ENCODE assay signal across 12 cellular contexts in the genomic region with DNA sequence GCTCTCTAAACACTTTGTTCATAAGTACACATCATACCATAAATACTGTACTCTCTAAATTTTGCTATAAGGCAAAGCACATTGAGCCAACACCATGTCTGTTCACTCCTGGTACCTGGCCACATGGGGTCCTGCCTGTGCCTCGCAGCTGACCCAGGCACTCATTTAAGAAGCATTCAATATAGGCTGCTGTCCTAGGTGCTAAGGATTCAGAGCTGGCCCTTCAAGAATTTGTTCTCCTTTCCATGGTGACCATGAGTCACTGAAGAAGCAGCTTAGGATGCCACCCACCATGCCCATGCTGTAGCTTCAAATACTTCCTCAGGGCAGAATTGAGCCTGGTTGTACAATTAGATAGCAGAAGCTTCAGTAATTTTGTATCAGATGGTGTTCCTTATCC. TPM values are rescaled to one million over a fixed set of nuclear protein-coding genes. Genes with fewer than 3 reads are reported as not detected.
DNase-seq lines count a peak whose midpoint lies in the region; ATAC-seq and TF ChIP-seq lines count a peak whose summit lies in the region.
"Had no signal": no experiment of that assay in that cellular context is flagged by ENCODE, and none has a peak within 500 bp of the region (broad histone marks: within the 10 kb centered on the region; RNA-seq: fewer than 3 reads in every experiment).

No MANE protein-coding gene starts in this region.

- H3K4me1 Mint-ChIP-seq in H9, result peaks cover 3 to 6% of the 10 kb centered on the region in 2 experiments
- peaks cover 19% of the 10 kb centered on the region for H3K4me1 Mint-ChIP-seq in osteocyte (ENCODE audit: unreplicated experiment)

- H3K4me3 Mint-ChIP-seq in H9 (no peak overlapping the region), osteocyte (ENCODE audit: unreplicated experiment) (no peak overlapping the region)
- H3K4me3 Mint-ChIP-seq: naive B cell had no signal

- H4K5ac ChIP-seq in H9 (ENCODE audit: insufficient read length, low read depth, low read length), result no peak overlapping the region

- H3K9me3 ChIP-seq in H9 (ENCODE audit: control insufficient read depth, low read depth, low read length) (no peaks in the 10 kb centered on the region), RWPE2 (ENCODE audit: severe bottlenecking) (no peaks in the 10 kb centered on the region)

- H3K79me1 ChIP-seq in H9 (ENCODE audit: insufficient read depth, low read depth, low read length, poor library complexity, severe bottlenecking), result no peaks in the 10 kb centered on the region

- H3K27me3 Mint-ChIP-seq in H9 (ENCODE audit: low read depth) (no peaks in the 10 kb centered on the region), osteocyte (ENCODE audit: unreplicated experiment) (no peaks in the 10 kb centered on the region)
- H3K27me3 Mint-ChIP-seq: naive B cell had no signal

- H4K20me1 ChIP-seq in H9 (ENCODE audit: control insufficient read depth, insufficient read depth, insufficient read length), result no peaks in the 10 kb centered on the region

- H3K27ac ChIP-seq in H9 (ENCODE audit: insufficient read length, low read depth, low read length) (no peak overlapping the region), RWPE2 (ENCODE audit: poor library complexity, severe bottlenecking) (no peak overlapping the region)
- H3K27ac ChIP-seq: hepatocyte had no signal

- no peak overlapping the region for H2BK15ac ChIP-seq in H9 (ENCODE audit: low read depth, low read length)

- no peak overlapping the region for H2BK20ac ChIP-seq in H9 (ENCODE audit: low read depth, low read length, poor library complexity, severe bottlenecking)

- no peak overlapping the region for H2BK5ac ChIP-seq in H9 (ENCODE audit: insufficient read length, low read length)

- H4K8ac ChIP-seq in H9 (replicated peaks; ENCODE audit: insufficient read length, low read depth, low read length), result no peak overlapping the region

- 0 out of 2 replicates have a peak, but pooled peaks cover 2% of the 10 kb centered on the region for H3K4me1 ChIP-seq in H9 (ENCODE audit: insufficient read depth, low read length)
- peaks cover 13% of the 10 kb centered on the region for H3K4me1 ChIP-seq in RWPE2 (ENCODE audit: insufficient read depth, poor library complexity, severe bottlenecking)

- H3K9ac ChIP-seq in H9 (ENCODE audit: extremely low read depth, insufficient read length, low read length), result no peak overlapping the region

- H3K56ac ChIP-seq in H9 (ENCODE audit: insufficient read length, low read depth, low read length), result no peak overlapping the region

- no peak overlapping the region for H3K18ac ChIP-seq in H9 (ENCODE audit: insufficient read length, low read depth, low read length)

- H3K4me3 ChIP-seq in RWPE2 (ENCODE audit: severe bottlenecking) (no peak overlapping the region), epithelial cell of esophagus (ENCODE audit: low read length) (no peak overlapping the region)
- H3K4me3 ChIP-seq: hepatocyte had no signal

- H2AK5ac ChIP-seq in H9 (ENCODE audit: insufficient read length, low read length), result no peak overlapping the region

- H3K4ac ChIP-seq in H9 (ENCODE audit: low read depth, low read length), result no peak overlapping the region

- no peak overlapping the region for H3K23ac ChIP-seq in H9 (ENCODE audit: insufficient read length, low read depth, low read length)

- no peak overlapping the region for H2BK12ac ChIP-seq in H9 (ENCODE audit: insufficient read length, low read depth, low read length)

- H3K14ac ChIP-seq in H9 (ENCODE audit: insufficient read depth, low read length), result no peak overlapping the region

- no peaks in the 10 kb centered on the region for H3K79me2 ChIP-seq in H9 (ENCODE audit: insufficient read depth, low read length)
- H3K79me2 ChIP-seq: hepatocyte had no signal

- WGBS in H9 (ENCODE audit: extremely low coverage, insufficient read length, low lambda C conversion rate), result no CpG with 5 or more reads among the region's 1 CpG

- H3K9me3 Mint-ChIP-seq in H9 (no peaks in the 10 kb centered on the region), osteocyte (ENCODE audit: unreplicated experiment) (no peaks in the 10 kb centered on the region)
- H3K9me3 Mint-ChIP-seq: naive B cell had no signal

- ATAC-seq in RWPE2 (ENCODE audit: low read depth) (peak; percentile 24; the same call in 2 of the 3 replicates), GM18519 (IDR thresholded peaks at IDR 0.05; ENCODE audit: low FRiP score, unreplicated experiment) (no peak)

- H3K4me2 ChIP-seq in H9 (ENCODE audit: insufficient read depth, insufficient read length, low read length), result no peak overlapping the region
- H3K4me2 ChIP-seq: hepatocyte had no signal

- H3K36me3 Mint-ChIP-seq in H9 (ENCODE audit: insufficient read depth in 1 of 3, low read depth in 3 of 3) (no peaks in the 10 kb centered on the region), osteocyte (ENCODE audit: unreplicated experiment) (no peaks in the 10 kb centered on the region)

- DNase-seq in H9 (peak; percentile 42), RWPE2 (ENCODE audit: low spot score) (no peak), epithelial cell of esophagus (ENCODE audit: low read depth) (peak; percentile 58), osteocyte (ENCODE audit: extremely low spot score, unreplicated experiment) (no peak), C1 segment of cervical spinal cord (lab: John Stamatoyannopoulos, UW) (no peak), retina (no peak), NCI-H774 (lab: John Stamatoyannopoulos, UW) (no peak)
- DNase-seq: activated CD4-positive, alpha-beta T cell treated with anti-CD3 and anti-CD28 coated beads, Interleukin-2, amount 50 U/mL, for 48 hours; activated naive CD4-positive, alpha-beta T cell treated with Interleukin-2 at 50 U/mL for 16 hours; naive B cell had no signal

- no peaks in the 10 kb centered on the region for H3K23me2 ChIP-seq in H9 (ENCODE audit: insufficient read length, low read depth, low read length, poor library complexity, severe bottlenecking)

- no peak overlapping the region for H2AFZ ChIP-seq in H9 (ENCODE audit: low read length)
- H2AFZ ChIP-seq: hepatocyte had no signal

- TF ChIP-seq CTCF in H9 (conservative IDR thresholded peaks at IDR 0.05) (peak; percentile 37; the same call in 2 of the 3 replicates), RWPE2 (IDR thresholded peaks at IDR 0.05; ENCODE audit: poor library complexity, severe bottlenecking) (no peak), epithelial cell of esophagus (IDR thresholded peaks at IDR 0.05; ENCODE audit: insufficient read depth, low read depth, low read length, missing control alignments) (no peak), osteocyte (IDR thresholded peaks at IDR 0.05) (peak; percentile 17)

- peaks cover 18% of the 10 kb centered on the region for H3K36me3 ChIP-seq in RWPE2 (ENCODE audit: low read depth)

- no peak overlapping the region for H2BK120ac ChIP-seq in H9 (ENCODE audit: low read depth, low read length, poor library complexity, severe bottlenecking)

- H3K27ac Mint-ChIP-seq in H9 (no peak overlapping the region; a peak in 1 of 7 replicates), osteocyte (ENCODE audit: unreplicated experiment) (no peak overlapping the region)
- H3K27ac Mint-ChIP-seq: naive B cell had no signal

- no peak overlapping the region for H4K91ac ChIP-seq in H9 (ENCODE audit: insufficient read length, low read depth, low read length)

- H3K27me3 ChIP-seq in H9 (ENCODE audit: insufficient read depth, low read length) (no peaks in the 10 kb centered on the region), RWPE2 (ENCODE audit: insufficient read depth, poor library complexity, severe bottlenecking) (no peaks in the 10 kb centered on the region)
- H3K27me3 ChIP-seq: hepatocyte had no signal

- H3T11ph ChIP-seq in H9 (ENCODE audit: low read length), result no peak overlapping the region

RNA-seq across cellular contexts. Expression of gene PLCXD2, which starts 39.8 kb away (rescaled TPM):
- total RNA-seq in H9 (2021), result 1.5 and 1.7 TPM in 2 replicates
- total RNA-seq in osteocyte, result 0.91 and 1.6 TPM in 2 replicates

Comparison
In these comparisons a context has a peak if more than half of its experiments do, and no peak if none do; other contexts are left out.
1. DNase-seq: peak in H9 (single experiment) and epithelial cell of esophagus (single experiment); none in RWPE2 (single experiment), osteocyte (single experiment), C1 segment of cervical spinal cord (0 of 14), retina (single experiment) and NCI-H774 (single experiment).
2. CTCF ChIP-seq: peak in H9 (single experiment) and osteocyte (single experiment); none in RWPE2 (single experiment) and epithelial cell of esophagus (single experiment).